1 cellular context compared by ENCODE assay signal in the genomic region with DNA sequence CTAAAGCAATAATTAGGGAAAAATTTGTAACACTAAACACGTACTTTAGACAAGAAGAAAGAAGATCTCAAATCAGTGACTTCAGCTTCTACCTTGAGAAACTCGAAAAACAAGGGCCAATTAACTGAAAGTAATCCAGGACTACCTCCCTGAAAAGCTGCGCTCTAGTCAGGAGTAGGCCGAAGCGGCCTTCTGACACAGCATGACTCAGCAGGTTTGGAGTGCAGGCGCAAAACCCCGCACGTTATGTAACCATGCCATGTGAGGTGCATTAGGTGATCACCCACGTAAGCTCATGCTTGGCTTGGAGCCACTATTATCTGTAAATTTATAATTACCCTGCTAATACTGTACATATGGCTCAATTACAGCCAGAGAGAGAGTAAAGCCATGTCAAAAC.
TF ChIP-seq lines count a peak whose summit lies in the region.

No MANE protein-coding gene starts in this region.

TF ChIP-seq in K562, 482 proteins besides CTCF, POLR2A, EP300 and RAD21 (continued from another document and continues in another):
- TF ChIP-seq PRPF4 (IDR thresholded peaks at IDR 0.05; ENCODE audit: insufficient read depth, low read depth, low read length, poor library complexity, severe bottlenecking) (no peak), BRCA1 (IDR thresholded peaks at IDR 0.05) (no peak), BRCA1 (CRISPR knock-in tag; IDR thresholded peaks at IDR 0.05) (no peak), ZNF316 (IDR thresholded peaks at IDR 0.05) (peak; percentile 91), TRIM24 (IDR thresholded peaks at IDR 0.05) (peak; percentile 72 to 84), EHMT2 (IDR thresholded peaks at IDR 0.05) (no peak), ZKSCAN8 (CRISPR knock-in tag; IDR thresholded peaks at IDR 0.05) (no peak), SMARCA4 (IDR thresholded peaks at IDR 0.05) (no peak), ZNF77 (CRISPR knock-in tag; IDR thresholded peaks at IDR 0.05) (no peak), ZNF311 (CRISPR knock-in tag; IDR thresholded peaks at IDR 0.05) (no peak), ZNF217 (CRISPR knock-in tag; IDR thresholded peaks at IDR 0.05) (no peak), NRF1 (conservative IDR thresholded peaks at IDR 0.05 in 1 of 2, IDR thresholded peaks at IDR 0.05 in 1 of 2) (no peak), RB1 (IDR thresholded peaks at IDR 0.05; ENCODE audit: low read depth) (no peak), SRSF7 (optimal IDR thresholded peaks at IDR 0.05; ENCODE audit: low read depth, low read length) (no peak), CREM (IDR thresholded peaks at IDR 0.05; ENCODE audit: low read depth) (no peak), KAT7 (CRISPR knock-in tag; IDR thresholded peaks at IDR 0.05; ENCODE audit: borderline replicate concordance) (no peak), RNF2 (IDR thresholded peaks at IDR 0.05) (no peak), NFYB (IDR thresholded peaks at IDR 0.05; ENCODE audit: extremely low read depth, insufficient read length) (no peak), ZFPM2 (CRISPR knock-in tag; IDR thresholded peaks at IDR 0.05) (no peak), ZNF175 (CRISPR knock-in tag; IDR thresholded peaks at IDR 0.05; ENCODE audit: low read depth) (no peak), GATAD2A (IDR thresholded peaks at IDR 0.05) (no peak), FOXP1 (CRISPR knock-in tag; IDR thresholded peaks at IDR 0.05) (no peak), SNIP1 (IDR thresholded peaks at IDR 0.05; ENCODE audit: low read depth) (no peak), HMG20A (CRISPR knock-in tag; conservative IDR thresholded peaks at IDR 0.05) (no peak), YY1 (IDR thresholded peaks at IDR 0.05; ENCODE audit: borderline replicate concordance in 1 of 3, control insufficient read depth in 1 of 3, extremely low read depth in 1 of 3, insufficient read depth in 3 of 3, insufficient read length in 1 of 3, insufficient replicate concordance in 2 of 3, low read depth in 1 of 3, low read length in 2 of 3) (peak in 1 of 3 experiments; percentile 19), GATA2 (CRISPR knock-in tag; IDR thresholded peaks at IDR 0.05) (no peak), SIX5 (IDR thresholded peaks at IDR 0.05; ENCODE audit: borderline replicate concordance in 1 of 2, insufficient read depth in 1 of 2, low read depth in 1 of 2, low read length in 2 of 2) (no peak), CBX5 (IDR thresholded peaks at IDR 0.05; ENCODE audit: borderline replicate concordance, low read depth) (peak; percentile 92), BACH1 (tag; IDR thresholded peaks at IDR 0.05) (peak; percentile 92), NFE2L1 (tag; IDR thresholded peaks at IDR 0.05; ENCODE audit: borderline replicate concordance, low read depth) (peak; percentile 85), POLR2AphosphoS5 (IDR thresholded peaks at IDR 0.05; ENCODE audit: control insufficient read depth, insufficient read depth, low read depth, low read length) (no peak), ZNF75A (CRISPR knock-in tag; IDR thresholded peaks at IDR 0.05) (no peak), SMAD2 (IDR thresholded peaks at IDR 0.05; ENCODE audit: low read depth, low read length) (no peak), RCOR1 (IDR thresholded peaks at IDR 0.05; ENCODE audit: borderline replicate concordance in 1 of 2, low read depth in 2 of 2, low read length in 2 of 2) (no peak), SMARCC2 (IDR thresholded peaks at IDR 0.05; ENCODE audit: low read depth) (no peak), MYBL2 (IDR thresholded peaks at IDR 0.05; ENCODE audit: low read depth) (no peak), MYBL2 (CRISPR knock-in tag; IDR thresholded peaks at IDR 0.05; ENCODE audit: borderline replicate concordance) (no peak), RHOXF2B (CRISPR knock-in tag; conservative IDR thresholded peaks at IDR 0.05) (no peak), ZNF41 (CRISPR knock-in tag; conservative IDR thresholded peaks at IDR 0.05) (no peak)
- TF ChIP-seq, protein P1, sequence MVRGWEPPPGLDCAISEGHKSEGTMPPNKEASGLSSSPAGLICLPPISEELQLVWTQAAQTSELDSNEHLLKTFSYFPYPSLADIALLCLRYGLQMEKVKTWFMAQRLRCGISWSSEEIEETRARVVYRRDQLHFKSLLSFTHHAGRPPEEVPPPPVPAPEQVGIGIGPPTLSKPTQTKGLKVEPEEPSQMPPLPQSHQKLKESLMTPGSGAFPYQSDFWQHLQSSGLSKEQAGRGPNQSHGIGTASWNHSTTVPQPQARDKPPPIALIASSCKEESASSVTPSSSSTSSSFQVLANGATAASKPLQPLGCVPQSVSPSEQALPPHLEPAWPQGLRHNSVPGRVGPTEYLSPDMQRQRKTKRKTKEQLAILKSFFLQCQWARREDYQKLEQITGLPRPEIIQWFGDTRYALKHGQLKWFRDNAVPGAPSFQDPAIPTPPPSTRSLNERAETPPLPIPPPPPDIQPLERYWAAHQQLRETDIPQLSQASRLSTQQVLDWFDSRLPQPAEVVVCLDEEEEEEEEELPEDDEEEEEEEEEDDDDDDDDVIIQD (CRISPR knock-in tag; IDR thresholded peaks at IDR 0.05), result no peak
- TF ChIP-seq, protein P2, sequence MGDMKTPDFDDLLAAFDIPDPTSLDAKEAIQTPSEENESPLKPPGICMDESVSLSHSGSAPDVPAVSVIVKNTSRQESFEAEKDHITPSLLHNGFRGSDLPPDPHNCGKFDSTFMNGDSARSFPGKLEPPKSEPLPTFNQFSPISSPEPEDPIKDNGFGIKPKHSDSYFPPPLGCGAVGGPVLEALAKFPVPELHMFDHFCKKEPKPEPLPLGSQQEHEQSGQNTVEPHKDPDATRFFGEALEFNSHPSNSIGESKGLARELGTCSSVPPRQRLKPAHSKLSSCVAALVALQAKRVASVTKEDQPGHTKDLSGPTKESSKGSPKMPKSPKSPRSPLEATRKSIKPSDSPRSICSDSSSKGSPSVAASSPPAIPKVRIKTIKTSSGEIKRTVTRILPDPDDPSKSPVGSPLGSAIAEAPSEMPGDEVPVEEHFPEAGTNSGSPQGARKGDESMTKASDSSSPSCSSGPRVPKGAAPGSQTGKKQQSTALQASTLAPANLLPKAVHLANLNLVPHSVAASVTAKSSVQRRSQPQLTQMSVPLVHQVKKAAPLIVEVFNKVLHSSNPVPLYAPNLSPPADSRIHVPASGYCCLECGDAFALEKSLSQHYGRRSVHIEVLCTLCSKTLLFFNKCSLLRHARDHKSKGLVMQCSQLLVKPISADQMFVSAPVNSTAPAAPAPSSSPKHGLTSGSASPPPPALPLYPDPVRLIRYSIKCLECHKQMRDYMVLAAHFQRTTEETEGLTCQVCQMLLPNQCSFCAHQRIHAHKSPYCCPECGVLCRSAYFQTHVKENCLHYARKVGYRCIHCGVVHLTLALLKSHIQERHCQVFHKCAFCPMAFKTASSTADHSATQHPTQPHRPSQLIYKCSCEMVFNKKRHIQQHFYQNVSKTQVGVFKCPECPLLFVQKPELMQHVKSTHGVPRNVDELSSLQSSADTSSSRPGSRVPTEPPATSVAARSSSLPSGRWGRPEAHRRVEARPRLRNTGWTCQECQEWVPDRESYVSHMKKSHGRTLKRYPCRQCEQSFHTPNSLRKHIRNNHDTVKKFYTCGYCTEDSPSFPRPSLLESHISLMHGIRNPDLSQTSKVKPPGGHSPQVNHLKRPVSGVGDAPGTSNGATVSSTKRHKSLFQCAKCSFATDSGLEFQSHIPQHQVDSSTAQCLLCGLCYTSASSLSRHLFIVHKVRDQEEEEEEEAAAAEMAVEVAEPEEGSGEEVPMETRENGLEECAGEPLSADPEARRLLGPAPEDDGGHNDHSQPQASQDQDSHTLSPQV (IDR thresholded peaks at IDR 0.05), result no peak
- TF ChIP-seq, protein P3, sequence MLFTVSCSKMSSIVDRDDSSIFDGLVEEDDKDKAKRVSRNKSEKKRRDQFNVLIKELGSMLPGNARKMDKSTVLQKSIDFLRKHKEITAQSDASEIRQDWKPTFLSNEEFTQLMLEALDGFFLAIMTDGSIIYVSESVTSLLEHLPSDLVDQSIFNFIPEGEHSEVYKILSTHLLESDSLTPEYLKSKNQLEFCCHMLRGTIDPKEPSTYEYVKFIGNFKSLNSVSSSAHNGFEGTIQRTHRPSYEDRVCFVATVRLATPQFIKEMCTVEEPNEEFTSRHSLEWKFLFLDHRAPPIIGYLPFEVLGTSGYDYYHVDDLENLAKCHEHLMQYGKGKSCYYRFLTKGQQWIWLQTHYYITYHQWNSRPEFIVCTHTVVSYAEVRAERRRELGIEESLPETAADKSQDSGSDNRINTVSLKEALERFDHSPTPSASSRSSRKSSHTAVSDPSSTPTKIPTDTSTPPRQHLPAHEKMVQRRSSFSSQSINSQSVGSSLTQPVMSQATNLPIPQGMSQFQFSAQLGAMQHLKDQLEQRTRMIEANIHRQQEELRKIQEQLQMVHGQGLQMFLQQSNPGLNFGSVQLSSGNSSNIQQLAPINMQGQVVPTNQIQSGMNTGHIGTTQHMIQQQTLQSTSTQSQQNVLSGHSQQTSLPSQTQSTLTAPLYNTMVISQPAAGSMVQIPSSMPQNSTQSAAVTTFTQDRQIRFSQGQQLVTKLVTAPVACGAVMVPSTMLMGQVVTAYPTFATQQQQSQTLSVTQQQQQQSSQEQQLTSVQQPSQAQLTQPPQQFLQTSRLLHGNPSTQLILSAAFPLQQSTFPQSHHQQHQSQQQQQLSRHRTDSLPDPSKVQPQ (CRISPR knock-in tag; IDR thresholded peaks at IDR 0.05; ENCODE audit: borderline replicate concordance), result no peak
- TF ChIP-seq, protein P4, sequence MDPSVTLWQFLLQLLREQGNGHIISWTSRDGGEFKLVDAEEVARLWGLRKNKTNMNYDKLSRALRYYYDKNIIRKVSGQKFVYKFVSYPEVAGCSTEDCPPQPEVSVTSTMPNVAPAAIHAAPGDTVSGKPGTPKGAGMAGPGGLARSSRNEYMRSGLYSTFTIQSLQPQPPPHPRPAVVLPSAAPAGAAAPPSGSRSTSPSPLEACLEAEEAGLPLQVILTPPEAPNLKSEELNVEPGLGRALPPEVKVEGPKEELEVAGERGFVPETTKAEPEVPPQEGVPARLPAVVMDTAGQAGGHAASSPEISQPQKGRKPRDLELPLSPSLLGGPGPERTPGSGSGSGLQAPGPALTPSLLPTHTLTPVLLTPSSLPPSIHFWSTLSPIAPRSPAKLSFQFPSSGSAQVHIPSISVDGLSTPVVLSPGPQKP (CRISPR knock-in tag; IDR thresholded peaks at IDR 0.05), result no peak
- TF ChIP-seq, protein P5, sequence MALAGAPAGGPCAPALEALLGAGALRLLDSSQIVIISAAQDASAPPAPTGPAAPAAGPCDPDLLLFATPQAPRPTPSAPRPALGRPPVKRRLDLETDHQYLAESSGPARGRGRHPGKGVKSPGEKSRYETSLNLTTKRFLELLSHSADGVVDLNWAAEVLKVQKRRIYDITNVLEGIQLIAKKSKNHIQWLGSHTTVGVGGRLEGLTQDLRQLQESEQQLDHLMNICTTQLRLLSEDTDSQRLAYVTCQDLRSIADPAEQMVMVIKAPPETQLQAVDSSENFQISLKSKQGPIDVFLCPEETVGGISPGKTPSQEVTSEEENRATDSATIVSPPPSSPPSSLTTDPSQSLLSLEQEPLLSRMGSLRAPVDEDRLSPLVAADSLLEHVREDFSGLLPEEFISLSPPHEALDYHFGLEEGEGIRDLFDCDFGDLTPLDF (CRISPR knock-in tag; IDR thresholded peaks at IDR 0.05), result no peak
- TF ChIP-seq, protein P6, sequence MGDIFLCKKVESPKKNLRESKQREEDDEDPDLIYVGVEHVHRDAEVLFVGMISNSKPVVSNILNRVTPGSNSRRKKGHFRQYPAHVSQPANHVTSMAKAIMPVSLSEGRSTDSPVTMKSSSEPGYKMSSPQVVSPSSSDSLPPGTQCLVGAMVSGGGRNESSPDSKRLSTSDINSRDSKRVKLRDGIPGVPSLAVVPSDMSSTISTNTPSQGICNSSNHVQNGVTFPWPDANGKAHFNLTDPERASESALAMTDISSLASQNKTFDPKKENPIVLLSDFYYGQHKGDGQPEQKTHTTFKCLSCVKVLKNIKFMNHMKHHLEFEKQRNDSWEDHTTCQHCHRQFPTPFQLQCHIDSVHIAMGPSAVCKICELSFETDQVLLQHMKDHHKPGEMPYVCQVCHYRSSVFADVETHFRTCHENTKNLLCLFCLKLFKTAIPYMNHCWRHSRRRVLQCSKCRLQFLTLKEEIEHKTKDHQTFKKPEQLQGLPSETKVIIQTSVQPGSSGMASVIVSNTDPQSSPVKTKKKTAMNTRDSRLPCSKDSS (IDR thresholded peaks at IDR 0.05; ENCODE audit: low read depth, partially characterized antibody), result peak; percentile 60
- TF ChIP-seq, protein P7, sequence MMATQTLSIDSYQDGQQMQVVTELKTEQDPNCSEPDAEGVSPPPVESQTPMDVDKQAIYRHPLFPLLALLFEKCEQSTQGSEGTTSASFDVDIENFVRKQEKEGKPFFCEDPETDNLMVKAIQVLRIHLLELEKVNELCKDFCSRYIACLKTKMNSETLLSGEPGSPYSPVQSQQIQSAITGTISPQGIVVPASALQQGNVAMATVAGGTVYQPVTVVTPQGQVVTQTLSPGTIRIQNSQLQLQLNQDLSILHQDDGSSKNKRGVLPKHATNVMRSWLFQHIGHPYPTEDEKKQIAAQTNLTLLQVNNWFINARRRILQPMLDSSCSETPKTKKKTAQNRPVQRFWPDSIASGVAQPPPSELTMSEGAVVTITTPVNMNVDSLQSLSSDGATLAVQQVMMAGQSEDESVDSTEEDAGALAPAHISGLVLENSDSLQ (IDR thresholded peaks at IDR 0.05), result no peak
- TF ChIP-seq, protein P8, sequence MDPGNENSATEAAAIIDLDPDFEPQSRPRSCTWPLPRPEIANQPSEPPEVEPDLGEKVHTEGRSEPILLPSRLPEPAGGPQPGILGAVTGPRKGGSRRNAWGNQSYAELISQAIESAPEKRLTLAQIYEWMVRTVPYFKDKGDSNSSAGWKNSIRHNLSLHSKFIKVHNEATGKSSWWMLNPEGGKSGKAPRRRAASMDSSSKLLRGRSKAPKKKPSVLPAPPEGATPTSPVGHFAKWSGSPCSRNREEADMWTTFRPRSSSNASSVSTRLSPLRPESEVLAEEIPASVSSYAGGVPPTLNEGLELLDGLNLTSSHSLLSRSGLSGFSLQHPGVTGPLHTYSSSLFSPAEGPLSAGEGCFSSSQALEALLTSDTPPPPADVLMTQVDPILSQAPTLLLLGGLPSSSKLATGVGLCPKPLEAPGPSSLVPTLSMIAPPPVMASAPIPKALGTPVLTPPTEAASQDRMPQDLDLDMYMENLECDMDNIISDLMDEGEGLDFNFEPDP (CRISPR knock-in tag; IDR thresholded peaks at IDR 0.05), result no peak
- TF ChIP-seq, protein P9, sequence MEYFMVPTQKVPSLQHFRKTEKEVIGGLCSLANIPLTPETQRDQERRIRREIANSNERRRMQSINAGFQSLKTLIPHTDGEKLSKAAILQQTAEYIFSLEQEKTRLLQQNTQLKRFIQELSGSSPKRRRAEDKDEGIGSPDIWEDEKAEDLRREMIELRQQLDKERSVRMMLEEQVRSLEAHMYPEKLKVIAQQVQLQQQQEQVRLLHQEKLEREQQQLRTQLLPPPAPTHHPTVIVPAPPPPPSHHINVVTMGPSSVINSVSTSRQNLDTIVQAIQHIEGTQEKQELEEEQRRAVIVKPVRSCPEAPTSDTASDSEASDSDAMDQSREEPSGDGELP (CRISPR knock-in tag; IDR thresholded peaks at IDR 0.05; ENCODE audit: borderline replicate concordance), result no peak
- TF ChIP-seq, protein P10, sequence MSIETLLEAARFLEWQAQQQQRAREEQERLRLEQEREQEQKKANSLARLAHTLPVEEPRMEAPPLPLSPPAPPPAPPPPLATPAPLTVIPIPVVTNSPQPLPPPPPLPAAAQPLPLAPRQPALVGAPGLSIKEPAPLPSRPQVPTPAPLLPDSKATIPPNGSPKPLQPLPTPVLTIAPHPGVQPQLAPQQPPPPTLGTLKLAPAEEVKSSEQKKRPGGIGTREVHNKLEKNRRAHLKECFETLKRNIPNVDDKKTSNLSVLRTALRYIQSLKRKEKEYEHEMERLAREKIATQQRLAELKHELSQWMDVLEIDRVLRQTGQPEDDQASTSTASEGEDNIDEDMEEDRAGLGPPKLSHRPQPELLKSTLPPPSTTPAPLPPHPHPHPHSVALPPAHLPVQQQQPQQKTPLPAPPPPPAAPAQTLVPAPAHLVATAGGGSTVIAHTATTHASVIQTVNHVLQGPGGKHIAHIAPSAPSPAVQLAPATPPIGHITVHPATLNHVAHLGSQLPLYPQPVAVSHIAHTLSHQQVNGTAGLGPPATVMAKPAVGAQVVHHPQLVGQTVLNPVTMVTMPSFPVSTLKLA (conservative IDR thresholded peaks at IDR 0.05), result no peak
